19 cellular contexts compared by ENCODE assay signal in genomic region chr1:203130358-203130992, GRCh38. TPM values are rescaled to one million over a fixed set of nuclear protein-coding genes. Genes with fewer than 3 reads are reported as not detected.
A peak's percentile ranks its signal among the peaks of the same experiment; 100 is the strongest.
DNase-seq lines count a peak whose midpoint lies in the region; ATAC-seq and TF ChIP-seq lines count a peak whose summit lies in the region.
"Had no signal": no experiment of that assay in that cellular context is flagged by ENCODE, and none has a peak within 500 bp of the region (broad histone marks: within the 10 kb centered on the region; RNA-seq: fewer than 3 reads in every experiment).

No MANE protein-coding gene starts in this region.

- 51% methylated on average over 3 of the region's 3 CpGs for WGBS in right cardiac atrium
- 84% methylated on average over 3 of the region's 3 CpGs for WGBS in smooth muscle cell (ENCODE audit: low lambda C conversion rate)

- CTCF ChIA-PET in HEK293T (lab: Yijun Ruan, JAX), result interaction anchor here (0.7 to 0.9 kb wide), 2 partner anchors 13 to 17 kb away, joined by 3 read pairs; no protein-coding TSS in a partner anchor

- H4K20me1 ChIP-seq in smooth muscle cell (ENCODE audit: low read depth), result peaks cover 26% of the 10 kb centered on the region

- no peak for ATAC-seq in right cardiac atrium
- ATAC-seq in HG03342 (IDR thresholded peaks at IDR 0.05; ENCODE audit: unreplicated experiment), result no peak
- ATAC-seq: effector memory CD8-positive, alpha-beta T cell; stimulated activated memory B cell treated with anti-CD40 and anti-IgM and Interleukin-4, amounts not matched to agents 10 μg/mL and 1 μg/mL and 100 μg/mL, for 72 hours had no signal

- intact Hi-C loops in right cardiac atrium (cut with DNase I), result no loop called here
- intact Hi-C loops in colonic mucosa (cut with DNase I), result no loop called here

- H3K79me2 ChIP-seq in smooth muscle cell (ENCODE audit: low read depth), result peaks cover 6% of the 10 kb centered on the region

- H3K9me3 ChIP-seq in adipocyte (ENCODE audit: control insufficient read depth, low read length) (no peaks in the 10 kb centered on the region), right cardiac atrium (ENCODE audit: control insufficient read depth, low read length) (no peaks in the 10 kb centered on the region), smooth muscle cell (replicated peaks; ENCODE audit: low read depth) (no peaks in the 10 kb centered on the region), colonic mucosa (no peaks in the 10 kb centered on the region)

- DNase-seq in NCI-H1105 treated with DMSO at 0.1 percent for 48 hours (lab: John Stamatoyannopoulos, UW) (peak; percentile 48), NCI-H1105 (lab: John Stamatoyannopoulos, UW) (no peak), adipocyte (ENCODE audit: low read depth) (no peak), right cardiac atrium (no peak), smooth muscle cell (lab: John Stamatoyannopoulos, UW; ENCODE audit: unreplicated experiment) (no peak), colonic mucosa (no peak), HEK293T (ENCODE audit: extremely low spot score) (no peak)
- DNase-seq: activated CD4-positive, alpha-beta T cell treated with anti-CD3 and anti-CD28 coated beads for 48 hours; effector memory CD8-positive, alpha-beta T cell; kidney glomerular epithelial cell; NCI-H2171; NCI-H82; stimulated activated CD4-positive, alpha-beta T cell treated with anti-CD3 and anti-CD28 coated beads, Interleukin-12 subunit alpha, Interleukin-12 subunit beta, amount 100 ng/mL, for 4 hours; SW 1271 had no signal

- POLR2A ChIA-PET in HEK293T (lab: Yijun Ruan, JAX), result no interaction called here

- H3F3A ChIP-seq in smooth muscle cell (ENCODE audit: low read depth), result peaks cover 5% of the 10 kb centered on the region

- H3K36me3 ChIP-seq in adipocyte (ENCODE audit: control insufficient read depth, insufficient read depth, low read length, severe bottlenecking) (no peaks in the 10 kb centered on the region), smooth muscle cell (ENCODE audit: low read depth) (no peaks in the 10 kb centered on the region), colonic mucosa (no peaks in the 10 kb centered on the region)
- H3K36me3 ChIP-seq: cardiac muscle cell had no signal

- H2AFZ ChIP-seq in smooth muscle cell (ENCODE audit: low read depth), result no peak overlapping the region

- H3K4me2 ChIP-seq in smooth muscle cell, result peak overlapping the region; percentile 99
- H3K4me2 ChIP-seq: KMS-11 had no signal

- no peak for TF ChIP-seq CTCF in smooth muscle cell (IDR thresholded peaks at IDR 0.05; ENCODE audit: borderline replicate concordance, insufficient read depth, poor library complexity, severe bottlenecking)
- no peak for TF ChIP-seq CTCF in colonic mucosa (IDR thresholded peaks at IDR 0.05)

- H3K4me3 ChIP-seq in adipocyte (ENCODE audit: low read length), result no peak overlapping the region
- no peak overlapping the region for H3K4me3 ChIP-seq in right cardiac atrium (ENCODE audit: low read length)
- H3K4me3 ChIP-seq in smooth muscle cell, result no peak overlapping the region
- H3K4me3 ChIP-seq in colonic mucosa, result no peak overlapping the region
- H3K4me3 ChIP-seq: cardiac muscle cell had no signal

- H3K4me1 ChIP-seq in adipocyte (ENCODE audit: control insufficient read depth, insufficient read depth, low read length) (peaks cover 50% of the 10 kb centered on the region), right cardiac atrium (ENCODE audit: control insufficient read depth, insufficient read depth, low read length) (peaks cover 4% of the 10 kb centered on the region), smooth muscle cell (ENCODE audit: low read depth) (peaks cover 38% of the 10 kb centered on the region), colonic mucosa (no peaks in the 10 kb centered on the region)

- peak overlapping the region; percentile 84 for H3K27ac ChIP-seq in right cardiac atrium (ENCODE audit: low read length)
- no peak overlapping the region for H3K27ac ChIP-seq in smooth muscle cell (ENCODE audit: low read depth)
- H3K27ac ChIP-seq in colonic mucosa, result no peak overlapping the region
- H3K27ac ChIP-seq: cardiac muscle cell, KMS-11 had no signal

- peak overlapping the region; percentile 34 for H3K9ac ChIP-seq in adipocyte (ENCODE audit: low read length)
- H3K9ac ChIP-seq in smooth muscle cell (ENCODE audit: low read depth), result no peak overlapping the region
- H3K9ac ChIP-seq in colonic mucosa (ENCODE audit: low read depth in 2 of 2, low read length in 2 of 2), result no peak overlapping the region
- H3K9ac ChIP-seq: KMS-11 had no signal

- no peaks in the 10 kb centered on the region for H3K27me3 ChIP-seq in adipocyte (replicated peaks; ENCODE audit: control insufficient read depth, insufficient read depth, low read length)
- H3K27me3 ChIP-seq in right cardiac atrium (ENCODE audit: control insufficient read depth, insufficient read depth), result no peaks in the 10 kb centered on the region
- H3K27me3 ChIP-seq in smooth muscle cell (ENCODE audit: low read depth), result no peaks in the 10 kb centered on the region
- peaks cover 19% of the 10 kb centered on the region for H3K27me3 ChIP-seq in colonic mucosa
- H3K27me3 ChIP-seq: cardiac muscle cell had no signal

TF ChIP-seq in HEK293T, 16 proteins besides CTCF, POLR2A, EP300 and RAD21:
- no peak for TF ChIP-seq L3MBTL2 (conservative IDR thresholded peaks at IDR 0.05)
- no peak for TF ChIP-seq NFRKB (IDR thresholded peaks at IDR 0.05)
- no peak for TF ChIP-seq ARNT (IDR thresholded peaks at IDR 0.05)
- no peak for TF ChIP-seq BHLHE40 (IDR thresholded peaks at IDR 0.05; ENCODE audit: borderline replicate concordance)
- TF ChIP-seq ELF4 (IDR thresholded peaks at IDR 0.05), result no peak
- no peak for TF ChIP-seq SP1 (IDR thresholded peaks at IDR 0.05)
- no peak for TF ChIP-seq ZNF384 (IDR thresholded peaks at IDR 0.05)
- no peak for TF ChIP-seq PKNOX1 (IDR thresholded peaks at IDR 0.05)
- no peak for TF ChIP-seq SUZ12 (IDR thresholded peaks at IDR 0.05)
- TF ChIP-seq FOXA1 (IDR thresholded peaks at IDR 0.05), result no peak
- no peak for TF ChIP-seq FOXM1 (IDR thresholded peaks at IDR 0.05; ENCODE audit: borderline replicate concordance)

RNA-seq across cellular contexts. Expression of gene ADORA1, which starts 2.9 kb away (rescaled TPM):
- 10 to 100 TPM; 14.8 to 26.3 (median 22.5) TPM for total RNA-seq in right cardiac atrium
- 32.9 TPM for polyA plus RNA-seq in right cardiac atrium
- 7.7 and 16.0 TPM in 2 replicates for total RNA-seq in smooth muscle cell
- 18.0 and 18.5 TPM in 2 replicates for polyA plus RNA-seq in smooth muscle cell
- total RNA-seq in colonic mucosa, result 1 to 10 TPM in 1 of 2 donors, under 1 TPM in 1; 0.42 to 1.6 TPM

RNA-seq across cellular contexts. Expression of gene MYOG, which starts 44.7 kb away (rescaled TPM):
- total RNA-seq in right cardiac atrium (not detected), smooth muscle cell (not detected in 2 replicates), colonic mucosa (not detected)
- polyA plus RNA-seq in right cardiac atrium (not detected), smooth muscle cell (0.41 TPM in 1 of 2 replicates, not detected in the other)
- total RNA-seq: H1 had no signal
- polyA plus RNA-seq: cardiac muscle cell, H1 had no signal

RNA-seq across cellular contexts. Expression of gene MYBPH, which starts 45.2 kb away (rescaled TPM):
- not detected for total RNA-seq in right cardiac atrium
- 0.07 TPM for polyA plus RNA-seq in right cardiac atrium
- 0.67 TPM in 1 of 2 replicates, not detected in the other for total RNA-seq in smooth muscle cell
- polyA plus RNA-seq in smooth muscle cell, result 0.51 and 1.7 TPM in 2 replicates
- total RNA-seq in colonic mucosa, result not detected
- total RNA-seq: H1 had no signal
- polyA plus RNA-seq: H1 had no signal

RNA-seq across cellular contexts. Expression of gene CHI3L1, which starts 56.0 kb away (rescaled TPM):
- 1 to 10 TPM in 3 of 4 donors, not detected in 1; 1.1 to 2.0 (median 1.3) TPM for total RNA-seq in right cardiac atrium
- 4.9 TPM for polyA plus RNA-seq in right cardiac atrium
- total RNA-seq in smooth muscle cell, result 45.4 TPM in 2 replicates
- 53.6 and 74.7 TPM in 2 replicates for polyA plus RNA-seq in smooth muscle cell
- total RNA-seq in colonic mucosa, result 1 to 10 TPM in 1 of 2 donors, under 1 TPM in 1; 0.61 to 1.3 TPM
- total RNA-seq: cardiac muscle cell, H1 had no signal
